8 cellular contexts compared by ENCODE assay signal in genomic region chr6:69494595-69494994, GRCh38.
"Had no signal": no experiment of that assay in that cellular context is flagged by ENCODE, and none has a peak within 500 bp of the region (broad histone marks: within the 10 kb centered on the region; RNA-seq: fewer than 3 reads in every experiment).

No MANE protein-coding gene starts in this region.

- ATAC-seq: HepG2, K562 had no signal

- H3K27ac ChIP-seq: HL-60, KMS-11 had no signal

- DNase-seq: IMR-90, Karpas-422, KBM-7, KG1 had no signal

- H3K4me3 ChIP-seq: K562 had no signal
